ENCODE assay signal across 9 cellular contexts in genomic region chr3:34056181-34056910, GRCh38.
A peak's percentile ranks its signal among the peaks of the same experiment; 100 is the strongest.
DNase-seq lines count a peak whose midpoint lies in the region; ATAC-seq and TF ChIP-seq lines count a peak whose summit lies in the region.
"Had no signal": no experiment of that assay in that cellular context is flagged by ENCODE, and none has a peak within 500 bp of the region (broad histone marks: within the 10 kb centered on the region; RNA-seq: fewer than 3 reads in every experiment).

No MANE protein-coding gene starts in this region.

- peak overlapping the region; percentile 36 for H3K27ac Mint-ChIP-seq in activated CD8-positive, alpha-beta memory T cell treated with anti-CD3 and anti-CD28 coated beads, Interleukin-2, amount 10 ng/mL, durations not matched to agents 7 days and 5 days
- H3K27ac Mint-ChIP-seq in T-helper 17 cell, result no peak overlapping the region

- no peak overlapping the region for H3K9ac ChIP-seq in smooth muscle cell (ENCODE audit: low read depth)

- H3K4me3 ChIP-seq in smooth muscle cell (no peak overlapping the region), MG63 (no peak overlapping the region)

- peaks cover 7% of the 10 kb centered on the region for H3K36me3 Mint-ChIP-seq in activated CD8-positive, alpha-beta memory T cell treated with anti-CD3 and anti-CD28 coated beads, Interleukin-2, amount 10 ng/mL, durations not matched to agents 7 days and 5 days
- no peaks in the 10 kb centered on the region for H3K36me3 Mint-ChIP-seq in T-helper 17 cell (ENCODE audit: low read depth)

- no peak overlapping the region for H3K4me2 ChIP-seq in smooth muscle cell

- peaks cover 13% of the 10 kb centered on the region for H3K27me3 Mint-ChIP-seq in activated CD8-positive, alpha-beta memory T cell treated with anti-CD3 and anti-CD28 coated beads, Interleukin-2, amount 10 ng/mL, durations not matched to agents 7 days and 5 days
- peaks cover 8% of the 10 kb centered on the region for H3K27me3 Mint-ChIP-seq in T-helper 17 cell

- H3K27me3 ChIP-seq in smooth muscle cell (ENCODE audit: low read depth) (no peaks in the 10 kb centered on the region), MG63 (no peaks in the 10 kb centered on the region)

- H3K4me3 Mint-ChIP-seq in activated CD8-positive, alpha-beta memory T cell treated with anti-CD3 and anti-CD28 coated beads, Interleukin-2, amount 10 ng/mL, durations not matched to agents 7 days and 5 days, result no peak overlapping the region
- H3K4me3 Mint-ChIP-seq in T-helper 17 cell, result no peak overlapping the region

- H3K9me3 ChIP-seq in smooth muscle cell (replicated peaks; ENCODE audit: low read depth), result no peaks in the 10 kb centered on the region
- H3K9me3 ChIP-seq in T-helper 17 cell (ENCODE audit: control insufficient read depth, low read length, poor library complexity, severe bottlenecking), result no peaks in the 10 kb centered on the region
- H3K9me3 ChIP-seq in MG63, result no peaks in the 10 kb centered on the region

- H3K27ac ChIP-seq in smooth muscle cell (ENCODE audit: low read depth), result no peak overlapping the region

- TF ChIP-seq CTCF in smooth muscle cell (IDR thresholded peaks at IDR 0.05; ENCODE audit: borderline replicate concordance, insufficient read depth, poor library complexity, severe bottlenecking), result no peak

- CTCF ChIA-PET in activated CD8-positive, alpha-beta memory T cell treated with anti-CD3 and anti-CD28 coated beads, Interleukin-2, amount 10 ng/mL, durations not matched to agents 7 days and 5 days (lab: Charles Lee), result no interaction called here

- no peak for ATAC-seq in activated CD8-positive, alpha-beta memory T cell treated with anti-CD3 and anti-CD28 coated beads, Interleukin-2, amount 10 ng/mL, durations not matched to agents 7 days and 5 days
- ATAC-seq in HG02571 (IDR thresholded peaks at IDR 0.05; ENCODE audit: unreplicated experiment), result peak; percentile 16
- ATAC-seq in HG03432 (IDR thresholded peaks at IDR 0.05; ENCODE audit: unreplicated experiment), result peak; percentile 43
- no peak for ATAC-seq in T-helper 17 cell

- no peaks in the 10 kb centered on the region for H3K9me3 Mint-ChIP-seq in activated CD8-positive, alpha-beta memory T cell treated with anti-CD3 and anti-CD28 coated beads, Interleukin-2, amount 10 ng/mL, durations not matched to agents 7 days and 5 days (ENCODE audit: low read depth)

- 91% methylated on average over 3 of the region's 3 CpGs for WGBS in smooth muscle cell (ENCODE audit: low lambda C conversion rate)

- no peaks in the 10 kb centered on the region for H4K20me1 ChIP-seq in smooth muscle cell (ENCODE audit: low read depth)

- H3K4me1 ChIP-seq in smooth muscle cell (ENCODE audit: low read depth), result no peaks in the 10 kb centered on the region

- DNase-seq in activated CD8-positive, alpha-beta memory T cell treated with anti-CD3 and anti-CD28 coated beads, Interleukin-2, amount 10 ng/mL, durations not matched to agents 7 days and 5 days, result no peak
- no peak for DNase-seq in activated CD8-positive, alpha-beta memory T cell treated with anti-CD3 and anti-CD28 coated beads for 24 hours
- DNase-seq in smooth muscle cell (lab: John Stamatoyannopoulos, UW; ENCODE audit: unreplicated experiment), result no peak
- no peak for DNase-seq in T-helper 17 cell
- no peak for DNase-seq in NK-92 (lab: John Stamatoyannopoulos, UW; ENCODE audit: unreplicated experiment)
- no peak for DNase-seq in MG63
- DNase-seq: Kasumi-1 had no signal

- H2AFZ ChIP-seq in smooth muscle cell (ENCODE audit: low read depth), result peak overlapping the region; percentile 78

- no peaks in the 10 kb centered on the region for H3K79me2 ChIP-seq in smooth muscle cell (ENCODE audit: low read depth)

- H3F3A ChIP-seq in smooth muscle cell (ENCODE audit: low read depth), result no peaks in the 10 kb centered on the region

- H3K36me3 ChIP-seq in smooth muscle cell (ENCODE audit: low read depth) (no peaks in the 10 kb centered on the region), MG63 (no peaks in the 10 kb centered on the region)

- H3K4me1 Mint-ChIP-seq in activated CD8-positive, alpha-beta memory T cell treated with anti-CD3 and anti-CD28 coated beads, Interleukin-2, amount 10 ng/mL, durations not matched to agents 7 days and 5 days, result peaks cover 14% of the 10 kb centered on the region
- no peaks in the 10 kb centered on the region for H3K4me1 Mint-ChIP-seq in T-helper 17 cell

Comparison
In these comparisons a context has a peak if more than half of its experiments do, and no peak if none do; other contexts are left out.
1. ATAC-seq: peak in HG02571 (single experiment) and HG03432 (single experiment); none in activated CD8-positive, alpha-beta memory T cell treated with anti-CD3 and anti-CD28 coated beads, Interleukin-2, amount 10 ng/mL, durations not matched to agents 7 days and 5 days (single experiment) and T-helper 17 cell (single experiment).